25 cellular contexts compared by ENCODE assay signal in the genomic region with DNA sequence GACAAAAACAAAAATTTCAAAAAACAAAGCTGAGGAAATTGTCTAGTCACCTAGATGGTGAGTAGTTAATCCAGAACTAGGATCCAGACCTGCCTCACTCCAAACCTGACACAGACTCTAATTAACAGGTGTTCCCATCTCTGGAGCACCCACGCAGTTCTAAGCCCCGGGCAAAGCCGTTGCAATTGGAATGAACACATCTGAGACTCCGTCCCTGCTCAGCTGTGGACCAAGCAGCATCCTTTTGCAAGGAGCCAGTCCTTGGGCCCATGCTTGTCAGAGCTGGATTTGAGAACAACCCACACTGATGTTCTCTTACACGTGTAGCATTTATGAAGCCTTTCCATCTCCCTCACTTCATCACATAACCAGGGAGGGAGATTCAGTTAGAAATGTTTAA. TPM values are rescaled to one million over a fixed set of nuclear protein-coding genes. Genes with fewer than 3 reads are reported as not detected.
DNase-seq lines count a peak whose midpoint lies in the region; ATAC-seq and TF ChIP-seq lines count a peak whose summit lies in the region.
"Had no signal": no experiment of that assay in that cellular context is flagged by ENCODE, and none has a peak within 500 bp of the region (broad histone marks: within the 10 kb centered on the region; RNA-seq: fewer than 3 reads in every experiment).

No MANE protein-coding gene starts in this region.

- POLR2A ChIA-PET in CD8-positive, alpha-beta T cell (lab: Charles Lee), result no interaction called here

- H3K27me3 ChIP-seq in right atrium auricular region (no peaks in the 10 kb centered on the region), skeletal muscle satellite cell (ENCODE audit: control insufficient read depth, insufficient read depth, low read length) (no peaks in the 10 kb centered on the region), vagina (no peaks in the 10 kb centered on the region)
- H3K27me3 ChIP-seq in CD8-positive, alpha-beta T cell (ENCODE audit: insufficient read depth, low read length), result no peaks in the 10 kb centered on the region
- H3K27me3 ChIP-seq: gastroesophageal sphincter had no signal

- CTCF ChIA-PET in CD8-positive, alpha-beta T cell (lab: Charles Lee), result interaction anchor here (0.7 kb wide), 1 partner anchor 25 kb away, joined by 3 read pairs; no protein-coding TSS in a partner anchor

- peak overlapping the region; percentile 60 for H3K27ac ChIP-seq in right atrium auricular region
- peak overlapping the region; percentile 72 for H3K27ac ChIP-seq in vagina
- no peak overlapping the region for H3K27ac ChIP-seq in CD8-positive, alpha-beta T cell (ENCODE audit: low read depth, low read length)
- H3K27ac ChIP-seq: KMS-11 had no signal

- DNase-seq in right atrium auricular region (ENCODE audit: low spot score) (no peak), left cardiac atrium (no peak), glutamatergic neuron (no peak), vagina (ENCODE audit: extremely low spot score in 2 of 2) (no peak), GM10266 (ENCODE audit: extremely low spot score) (no peak)
- no peak for DNase-seq in CD8-positive, alpha-beta T cell
- DNase-seq: activated CD8-positive, alpha-beta T cell treated with anti-CD3 and anti-CD28 coated beads, Interleukin-2, amount 10 ng/mL, durations not matched to agents 7 days and 5 days; COR-L47; HFFc6; islet precursor cell; MM.1S; NCI-H1417; NCI-H226; stimulated activated naive CD8-positive, alpha-beta T cell treated with anti-CD3 and anti-CD28 coated beads, Interleukin-15, Interleukin-2, amounts not matched to agents 100 U/mL and 50 U/mL, for 24 hours; T-helper 2 cell; trophoblast cell had no signal

- intact Hi-C loops in left cardiac atrium (cut with DNase I), result no loop called here
- intact Hi-C loops in vagina (cut with DNase I), result loop anchor here (10.0 kb wide), 1 partner anchor 52 kb away; a partner anchor contains a TSS
- intact Hi-C loops in CD8-positive, alpha-beta T cell (cut with DNase I, micrococcal nuclease), result no loop called here

- H3K36me3 ChIP-seq in right atrium auricular region, result peaks cover 45% of the 10 kb centered on the region
- H3K36me3 ChIP-seq in skeletal muscle satellite cell (ENCODE audit: insufficient read depth, low read length), result peaks cover 46% of the 10 kb centered on the region
- H3K36me3 ChIP-seq in vagina, result no peaks in the 10 kb centered on the region
- H3K36me3 ChIP-seq in CD8-positive, alpha-beta T cell (ENCODE audit: insufficient read depth, low read length), result no peaks in the 10 kb centered on the region

- H3K4me3 ChIP-seq in right atrium auricular region (no peak overlapping the region), skeletal muscle satellite cell (ENCODE audit: low read length) (no peak overlapping the region), vagina (no peak overlapping the region)
- no peak overlapping the region for H3K4me3 ChIP-seq in CD8-positive, alpha-beta T cell (ENCODE audit: low read depth, low read length)
- H3K4me3 ChIP-seq: gastroesophageal sphincter had no signal

- peak overlapping the region; percentile 57 for H3K27ac Mint-ChIP-seq in glutamatergic neuron (ENCODE audit: unreplicated experiment)
- no peak overlapping the region for H3K27ac Mint-ChIP-seq in CD8-positive, alpha-beta T cell
- H3K27ac Mint-ChIP-seq: activated CD8-positive, alpha-beta T cell treated with anti-CD3 and anti-CD28 coated beads, Interleukin-2, amount 10 ng/mL, durations not matched to agents 7 days and 5 days; activated naive CD4-positive, alpha-beta T cell treated with anti-CD3 and anti-CD28 coated beads, Interleukin-2, amount 50 U/mL, for 24 hours; activated T-helper 2 cell treated with anti-CD3 and anti-CD28 coated beads, Interferon-gamma antibody, Interleukin-2, Interleukin-4, amounts not matched to agents 10 μg/mL and 5 μg/mL and 100 μg/mL, durations not matched to agents 14 hours and 24 hours and 36 hours; B cell; dendritic cell treated with granulocyte-macrophage colony-stimulating factor and Interleukin-4, amounts not matched to agents 40 ng/mL and 50 ng/mL, for 4 days; HFFc6; progenitor cell of endocrine pancreas had no signal

- no peak for TF ChIP-seq CTCF in right atrium auricular region (IDR thresholded peaks at IDR 0.05)
- no peak for TF ChIP-seq CTCF in glutamatergic neuron (IDR thresholded peaks at IDR 0.05; ENCODE audit: partially characterized antibody, unreplicated experiment)
- no peak for TF ChIP-seq CTCF in vagina (IDR thresholded peaks at IDR 0.05)
- TF ChIP-seq CTCF in CD8-positive, alpha-beta T cell (IDR thresholded peaks at IDR 0.05), result no peak
- no peak for TF ChIP-seq CTCF in GM10266 (IDR thresholded peaks at IDR 0.05; ENCODE audit: control insufficient read depth, insufficient read depth, low read depth, missing control alignments)

- ATAC-seq in left cardiac atrium, result no peak
- ATAC-seq in CD8-positive, alpha-beta T cell, result no peak
- ATAC-seq in GM18858 (IDR thresholded peaks at IDR 0.05; ENCODE audit: unreplicated experiment), result no peak
- ATAC-seq: activated CD8-positive, alpha-beta T cell treated with anti-CD3 and anti-CD28 coated beads, Interleukin-2, amount 10 ng/mL, durations not matched to agents 7 days and 5 days; gastroesophageal sphincter; stimulated activated naive CD8-positive, alpha-beta T cell treated with anti-CD3 and anti-CD28 coated beads, Interleukin-15, Interleukin-2, amounts not matched to agents 100 U/mL and 50 U/mL, for 24 hours had no signal

- H3K4me2 ChIP-seq in skeletal muscle satellite cell (ENCODE audit: low read length), result no peak overlapping the region
- H3K4me2 ChIP-seq: KMS-11 had no signal

- peaks cover 18% of the 10 kb centered on the region for H3K4me1 Mint-ChIP-seq in glutamatergic neuron (ENCODE audit: low read depth, unreplicated experiment)
- no peaks in the 10 kb centered on the region for H3K4me1 Mint-ChIP-seq in CD8-positive, alpha-beta T cell (ENCODE audit: low read depth)
- H3K4me1 Mint-ChIP-seq: activated naive CD4-positive, alpha-beta T cell treated with anti-CD3 and anti-CD28 coated beads, Interleukin-2, amount 50 U/mL, for 24 hours; B cell had no signal

- H3K27me3 Mint-ChIP-seq in glutamatergic neuron (ENCODE audit: unreplicated experiment), result peaks cover 2% of the 10 kb centered on the region
- no peaks in the 10 kb centered on the region for H3K27me3 Mint-ChIP-seq in CD8-positive, alpha-beta T cell (ENCODE audit: low read depth)
- H3K27me3 Mint-ChIP-seq: B cell; dendritic cell treated with granulocyte-macrophage colony-stimulating factor and Interleukin-4, amounts not matched to agents 40 ng/mL and 50 ng/mL, for 4 days; progenitor cell of endocrine pancreas had no signal

- no peak for TF ChIP-seq POLR2A in vagina (IDR thresholded peaks at IDR 0.05)

- no peaks in the 10 kb centered on the region for H3K36me3 Mint-ChIP-seq in glutamatergic neuron (ENCODE audit: unreplicated experiment)
- H3K36me3 Mint-ChIP-seq in CD8-positive, alpha-beta T cell, result no peaks in the 10 kb centered on the region
- H3K36me3 Mint-ChIP-seq: activated naive CD4-positive, alpha-beta T cell treated with anti-CD3 and anti-CD28 coated beads, Interleukin-2, amount 50 U/mL, for 24 hours had no signal

- no peaks in the 10 kb centered on the region for H3K9me3 Mint-ChIP-seq in glutamatergic neuron (ENCODE audit: unreplicated experiment)
- H3K9me3 Mint-ChIP-seq in CD8-positive, alpha-beta T cell, result no peaks in the 10 kb centered on the region
- H3K9me3 Mint-ChIP-seq: activated naive CD4-positive, alpha-beta T cell treated with anti-CD3 and anti-CD28 coated beads, Interleukin-2, amount 50 U/mL, for 24 hours; activated T-helper 2 cell treated with anti-CD3 and anti-CD28 coated beads, Interferon-gamma antibody, Interleukin-2, Interleukin-4, amounts not matched to agents 10 μg/mL and 5 μg/mL and 100 μg/mL, durations not matched to agents 14 hours and 24 hours and 36 hours; dendritic cell treated with granulocyte-macrophage colony-stimulating factor and Interleukin-4, amounts not matched to agents 40 ng/mL and 50 ng/mL, for 4 days; HFFc6 had no signal

- H3K4me1 ChIP-seq in right atrium auricular region (peaks cover 0 to 88% of the 10 kb centered on the region in 2 donors), skeletal muscle satellite cell (ENCODE audit: control insufficient read depth, insufficient read depth, low read length) (peaks cover 69% of the 10 kb centered on the region), vagina (peaks cover 67% of the 10 kb centered on the region)
- H3K4me1 ChIP-seq in CD8-positive, alpha-beta T cell (ENCODE audit: insufficient read depth, low read length), result no peaks in the 10 kb centered on the region

- H3K9me3 ChIP-seq in right atrium auricular region (no peaks in the 10 kb centered on the region), skeletal muscle satellite cell (replicated peaks; ENCODE audit: low read length) (no peaks in the 10 kb centered on the region), vagina (no peaks in the 10 kb centered on the region)
- H3K9me3 ChIP-seq in CD8-positive, alpha-beta T cell (ENCODE audit: low read length), result no peaks in the 10 kb centered on the region
- H3K9me3 ChIP-seq: gastroesophageal sphincter had no signal

- H3K4me3 Mint-ChIP-seq in glutamatergic neuron (ENCODE audit: unreplicated experiment), result no peak overlapping the region
- no peak overlapping the region for H3K4me3 Mint-ChIP-seq in CD8-positive, alpha-beta T cell
- H3K4me3 Mint-ChIP-seq: activated CD8-positive, alpha-beta T cell treated with anti-CD3 and anti-CD28 coated beads, Interleukin-2, amount 10 ng/mL, durations not matched to agents 7 days and 5 days; activated naive CD4-positive, alpha-beta T cell treated with anti-CD3 and anti-CD28 coated beads, Interleukin-2, amount 50 U/mL, for 24 hours; B cell; dendritic cell treated with granulocyte-macrophage colony-stimulating factor and Interleukin-4, amounts not matched to agents 40 ng/mL and 50 ng/mL, for 4 days; HFFc6 had no signal

- peak overlapping the region; percentile 80 for H3K9ac ChIP-seq in skeletal muscle satellite cell (ENCODE audit: low read depth, low read length)
- H3K9ac ChIP-seq: KMS-11 had no signal

RNA-seq across cellular contexts. Expression of a gene that starts 54.8 kb away (rescaled TPM):
- 10 to 100 TPM; 73.5 to 79.0 TPM for total RNA-seq in right atrium auricular region
- total RNA-seq in left cardiac atrium, result 10 to 100 TPM; 52.9 to 63.7 TPM
- 1.3 TPM for total RNA-seq in glutamatergic neuron (ENCODE audit: unreplicated experiment)
- 17.5 and 29.5 TPM in 2 replicates for total RNA-seq in skeletal muscle satellite cell (2012; rRNA removed)
- total RNA-seq in vagina, result 78.3 TPM
- total RNA-seq in CD8-positive, alpha-beta T cell, result under 1 TPM; 0.33 TPM

Comparison
In these comparisons a context has a peak if more than half of its experiments do, and no peak if none do; other contexts are left out.
1. RNA of a gene that starts 54.8 kb away (total RNA-seq): 73.5 to 79.0 TPM in right atrium auricular region, 78.3 TPM in vagina (single experiment) and 52.9 to 63.7 TPM in left cardiac atrium; 1.3 TPM in glutamatergic neuron (single experiment) and 0.33 TPM in CD8-positive, alpha-beta T cell; every median in the first group is over 10 times any median in the second.